Comparison of ENCODE assay signal across 9 cellular contexts in the genomic region with DNA sequence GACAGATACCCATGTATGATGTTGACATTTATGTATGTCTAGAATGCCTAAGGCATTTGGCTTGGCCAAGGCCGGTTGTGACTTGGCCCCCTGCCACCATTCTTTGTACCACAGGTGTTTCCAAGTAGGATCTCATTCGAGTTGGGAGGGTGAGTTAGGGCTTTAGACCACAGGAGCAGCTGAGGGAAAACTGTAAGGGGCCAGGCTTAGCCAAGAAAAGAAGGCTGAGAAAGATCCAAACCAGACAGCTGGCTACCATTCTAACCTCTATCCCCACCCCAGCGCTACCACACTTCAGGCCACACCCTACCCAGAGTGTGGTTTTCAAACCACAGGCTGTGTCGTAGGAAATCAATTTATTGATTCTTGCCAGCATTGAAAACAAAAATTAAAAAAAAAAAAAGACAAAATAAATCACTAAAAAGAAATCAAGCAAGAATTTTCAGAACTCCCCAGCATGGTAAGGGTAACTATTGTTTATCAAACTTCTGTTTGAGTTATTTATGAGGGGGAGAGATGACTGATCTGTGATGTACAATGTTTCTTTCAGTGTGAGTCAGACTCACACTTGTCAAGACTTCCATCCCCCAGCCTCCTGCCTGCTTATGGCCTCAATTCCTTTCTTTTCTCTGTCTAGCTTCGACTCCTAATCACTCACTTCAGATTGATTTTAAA. TPM values are rescaled to one million over a fixed set of nuclear protein-coding genes. Genes with fewer than 3 reads are reported as not detected.
DNase-seq lines count a peak whose midpoint lies in the region; ATAC-seq and TF ChIP-seq lines count a peak whose summit lies in the region.
"Had no signal": no experiment of that assay in that cellular context is flagged by ENCODE, and none has a peak within 500 bp of the region (broad histone marks: within the 10 kb centered on the region; RNA-seq: fewer than 3 reads in every experiment).

No MANE protein-coding gene starts in this region.

- no peak overlapping the region for H4K91ac ChIP-seq in neuronal stem cell (ENCODE audit: low read depth, low read length, poor library complexity)

- H2BK15ac ChIP-seq in neuronal stem cell (ENCODE audit: low read length) = no peak overlapping the region

- no peaks in the 10 kb centered on the region for H3K4me1 ChIP-seq in testis
- H3K4me1 ChIP-seq in neuronal stem cell (ENCODE audit: control insufficient read depth in 2 of 2, insufficient read depth in 1 of 2, low read depth in 1 of 2, low read length in 2 of 2) = peaks cover 0 to 1% of the 10 kb centered on the region in 2 donors

- H3K4me2 ChIP-seq in neuronal stem cell (ENCODE audit: insufficient read depth, low read length, poor library complexity, severe bottlenecking) = no peak overlapping the region

- H3K9me3 ChIP-seq in testis = no peaks in the 10 kb centered on the region
- H3K9me3 ChIP-seq in neuronal stem cell (replicated peaks in 1 of 2; ENCODE audit: control insufficient read depth in 2 of 2, insufficient read depth in 1 of 2, low read depth in 1 of 2, low read length in 2 of 2) = no peaks in the 10 kb centered on the region

- DNase-seq in NCI-H2081 (lab: John Stamatoyannopoulos, UW) (peak; percentile 31 to 56), NCI-H2081 treated with DMSO at 0.1 percent for 48 hours (lab: John Stamatoyannopoulos, UW) (no peak), NB4 (ENCODE audit: low read depth) (peak; percentile 68), left colon (peak in 1 of 2 donors; percentile 75), testis (no peak), neuronal stem cell (ENCODE audit: low spot score) (no peak)
- DNase-seq in activated CD8-positive, alpha-beta memory T cell treated with anti-CD3 and anti-CD28 coated beads, Interleukin-2, amount 50 U/mL, for 4 hours = peak; percentile 44

- H3K23ac ChIP-seq in neuronal stem cell (ENCODE audit: low read depth, low read length, poor library complexity) = no peak overlapping the region

- no peak overlapping the region for H2BK5ac ChIP-seq in neuronal stem cell (ENCODE audit: low read length)

- H4K8ac ChIP-seq in neuronal stem cell (ENCODE audit: low read depth, low read length) = no peak overlapping the region

- H3K4me3 ChIP-seq in NB4 (ENCODE audit: low read depth, low read length) = no peak overlapping the region
- no peak overlapping the region for H3K4me3 ChIP-seq in testis
- H3K4me3 ChIP-seq in neuronal stem cell (ENCODE audit: low read length in 2 of 2) = no peak overlapping the region

- no peak overlapping the region for H2BK120ac ChIP-seq in neuronal stem cell (ENCODE audit: low read depth, low read length)

- intact Hi-C loops in left colon (cut with DNase I, micrococcal nuclease) (no loop called here), testis (cut with DNase I; ENCODE audit: low total_unique reads) (no loop called here)

- no peak overlapping the region for H2AFZ ChIP-seq in neuronal stem cell (ENCODE audit: low read length)

- H3K36me3 ChIP-seq in testis (ENCODE audit: low read depth, missing control alignments) = no peaks in the 10 kb centered on the region
- no peaks in the 10 kb centered on the region for H3K36me3 ChIP-seq in neuronal stem cell (replicated peaks in 1 of 2; ENCODE audit: control insufficient read depth in 2 of 2, insufficient read depth in 2 of 2, low read length in 2 of 2)

- no peak overlapping the region for H3K27ac ChIP-seq in testis
- H3K27ac ChIP-seq in neuronal stem cell (replicated peaks; ENCODE audit: low read length) = no peak overlapping the region
- H3K27ac ChIP-seq: C4-2B had no signal

- TF ChIP-seq CTCF in NB4 (IDR thresholded peaks at IDR 0.05; ENCODE audit: low read depth, low read length) (no peak), testis (IDR thresholded peaks at IDR 0.05) (no peak)

- H3K27me3 ChIP-seq in testis (no peaks in the 10 kb centered on the region), neuronal stem cell (ENCODE audit: control insufficient read depth in 3 of 3, insufficient read depth in 3 of 3, low read depth in 1 of 3, low read length in 3 of 3) (no peaks in the 10 kb centered on the region)

- H2AK5ac ChIP-seq in neuronal stem cell (ENCODE audit: low read depth, low read length) = no peak overlapping the region

- 44 to 52% methylated on average over 5 of the region's 5 CpGs for WGBS in testis, 2 donors
- WGBS in neuronal stem cell (ENCODE audit: extremely low coverage in 2 of 2, insufficient read length in 2 of 2, insufficient replicate concordance in 1 of 2), 2 donors = no CpG with 5 or more reads among the region's 5 CpGs

- H3K79me1 ChIP-seq in neuronal stem cell (ENCODE audit: low read depth, low read length) = no peaks in the 10 kb centered on the region

- H3K18ac ChIP-seq in neuronal stem cell (ENCODE audit: low read length) = no peak overlapping the region

- H2BK12ac ChIP-seq in neuronal stem cell (ENCODE audit: low read length) = no peak overlapping the region

- peak; percentile 67 for ATAC-seq in HG02642 (IDR thresholded peaks at IDR 0.05; ENCODE audit: poor library complexity, unreplicated experiment)
- ATAC-seq in left colon = peak; percentile 35

- H3K9ac ChIP-seq in neuronal stem cell (ENCODE audit: low read depth, low read length, poor library complexity) = no peak overlapping the region

- H3K14ac ChIP-seq in neuronal stem cell (ENCODE audit: low read length) = no peak overlapping the region

- TF ChIP-seq POLR2A in NB4 (IDR thresholded peaks at IDR 0.05; ENCODE audit: extremely low read depth, insufficient read length) = no peak
- TF ChIP-seq POLR2A in testis (IDR thresholded peaks at IDR 0.05) = no peak

- no peak overlapping the region for H3K4ac ChIP-seq in neuronal stem cell (ENCODE audit: low read length)

RNA-seq across cellular contexts. Expression of a gene that starts 9.9 kb away (rescaled TPM):
- total RNA-seq in left colon = 1,000 to 10,000 TPM; 4,840 to 5,007 TPM
- 100 to 1,000 TPM; 384 to 669 TPM for total RNA-seq in testis
- polyA plus RNA-seq in testis (ENCODE audit: insufficient read depth, low read depth, low replicate concordance) = 1,448 TPM
- 3,189 TPM for polyA plus RNA-seq in neuronal stem cell (2013, experiment 1 of 2)
- polyA plus RNA-seq in neuronal stem cell (2013, experiment 2 of 2) = 3,111 TPM

RNA-seq across cellular contexts. Expression of a gene that starts 59.7 kb away (rescaled TPM):
- total RNA-seq in left colon (under 1 TPM; 0.09 to 0.17 TPM), testis (1 to 10 TPM; 2.8 to 9.5 TPM)
- polyA plus RNA-seq in testis (ENCODE audit: insufficient read depth, low read depth, low replicate concordance) = 4.7 TPM
- not detected for polyA plus RNA-seq in neuronal stem cell (2013, experiment 1 of 2)
- not detected for polyA plus RNA-seq in neuronal stem cell (2013, experiment 2 of 2)

Comparison
In these comparisons a context has a peak if more than half of its experiments do, and no peak if none do; other contexts are left out.
1. DNase-seq: peak in NCI-H2081 (2 of 2), NB4 (single experiment) and activated CD8-positive, alpha-beta memory T cell treated with anti-CD3 and anti-CD28 coated beads, Interleukin-2, amount 50 U/mL, for 4 hours (single experiment); none in NCI-H2081 treated with DMSO at 0.1 percent for 48 hours (single experiment), testis (single experiment) and neuronal stem cell (single experiment).
2. RNA of a gene that starts 9.9 kb away (total RNA-seq): 4,840 to 5,007 TPM in left colon; 384 to 669 TPM in testis; every median in the first group is over 4 times any median in the second.